ENCODE assay signal across 22 cellular contexts in the genomic region with DNA sequence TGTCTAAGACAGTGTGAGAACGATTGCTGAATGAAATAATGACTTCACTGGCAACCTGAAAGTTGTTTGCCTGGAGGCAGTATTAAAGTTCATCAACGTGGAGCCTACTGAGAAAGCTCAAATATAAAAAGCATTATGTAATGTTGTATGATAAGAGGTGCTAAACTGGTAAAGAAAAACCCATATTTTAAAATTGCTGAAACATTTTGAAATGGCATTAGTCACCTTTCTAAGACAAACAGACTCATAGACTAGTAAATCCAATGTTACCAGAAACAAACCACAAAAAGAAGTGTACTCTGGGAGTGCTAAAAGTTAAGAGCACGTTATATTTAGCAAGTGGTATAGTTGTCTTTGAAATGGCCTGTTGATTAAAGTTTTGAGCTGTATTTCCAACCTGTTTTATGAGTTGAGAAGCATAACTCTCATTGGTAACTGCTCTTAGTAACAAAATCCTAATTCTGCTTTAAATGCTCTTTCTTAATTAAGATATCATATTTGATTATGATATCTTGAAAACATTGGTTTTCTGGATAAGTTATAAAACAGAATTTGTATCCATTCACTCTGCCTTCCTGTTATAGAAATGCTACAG.
A peak's percentile ranks its signal among the peaks of the same experiment; 100 is the strongest.
DNase-seq lines count a peak whose midpoint lies in the region; ATAC-seq and TF ChIP-seq lines count a peak whose summit lies in the region.
"Had no signal": no experiment of that assay in that cellular context is flagged by ENCODE, and none has a peak within 500 bp of the region (broad histone marks: within the 10 kb centered on the region; RNA-seq: fewer than 3 reads in every experiment).

No MANE protein-coding gene starts in this region.

- ATAC-seq in GM21737 (IDR thresholded peaks at IDR 0.05; ENCODE audit: unreplicated experiment) (no peak), HG02884 (IDR thresholded peaks at IDR 0.05; ENCODE audit: unreplicated experiment) (no peak)
- ATAC-seq: GM12878, HCT116, heart right ventricle, left cardiac atrium had no signal

- no peaks in the 10 kb centered on the region for H3K9me3 ChIP-seq in ascending aorta
- H3K9me3 ChIP-seq in colonic mucosa, result no peaks in the 10 kb centered on the region
- H3K9me3 ChIP-seq: heart right ventricle, Peyer's patch had no signal

- H3K27me3 ChIP-seq in ascending aorta (no peaks in the 10 kb centered on the region), colonic mucosa (no peaks in the 10 kb centered on the region)
- H3K27me3 ChIP-seq: cardiac muscle cell, heart right ventricle, Peyer's patch had no signal

- H3K4me3 ChIP-seq in ascending aorta, result no peak overlapping the region
- H3K4me3 ChIP-seq in colonic mucosa, result no peak overlapping the region
- H3K4me3 ChIP-seq: cardiac muscle cell, GM12878, heart right ventricle, Peyer's patch had no signal

- no peaks in the 10 kb centered on the region for H3K4me1 ChIP-seq in ascending aorta
- H3K4me1 ChIP-seq in colonic mucosa, result no peaks in the 10 kb centered on the region
- H3K4me1 ChIP-seq: heart right ventricle, parathyroid adenoma, Peyer's patch had no signal

- H3K27ac ChIP-seq in epithelial cell of prostate (peak overlapping the region; percentile 29), ascending aorta (no peak overlapping the region), colonic mucosa (no peak overlapping the region)
- H3K27ac ChIP-seq: C4-2B, cardiac muscle cell, heart right ventricle, HL-60, parathyroid adenoma, Peyer's patch had no signal

- DNase-seq in ELR (ENCODE audit: low read depth) (peak; percentile 53), NCI-H226 (peak; percentile 84), epithelial cell of prostate (ENCODE audit: low read depth, low spot score) (peak; percentile 68), renal cortical epithelial cell (ENCODE audit: low read depth) (peak; percentile 72), ascending aorta (ENCODE audit: low spot score in 2 of 2) (no peak), colonic mucosa (no peak)
- DNase-seq: activated CD8-positive, alpha-beta memory T cell treated with anti-CD3 and anti-CD28 coated beads, Interleukin-2, amount 50 U/mL, for 4 hours; activated naive CD4-positive, alpha-beta T cell; DND-41; heart right ventricle; left cardiac atrium; NCI-H2081 treated with DMSO at 0.1 percent for 48 hours; NCI-H748 treated with DMSO at 0.1 percent for 48 hours; Peyer's patch had no signal

- TF ChIP-seq CTCF in ascending aorta (IDR thresholded peaks at IDR 0.05), result no peak
- no peak for TF ChIP-seq CTCF in colonic mucosa (IDR thresholded peaks at IDR 0.05)

- no peak overlapping the region for H3K9ac ChIP-seq in colonic mucosa (ENCODE audit: low read depth in 2 of 2, low read length in 2 of 2)
- H3K9ac ChIP-seq: parathyroid adenoma had no signal

- intact Hi-C loops in ascending aorta (cut with DNase I), result no loop called here
- intact Hi-C loops in colonic mucosa (cut with DNase I), result no loop called here

- H3K36me3 ChIP-seq in ascending aorta (no peaks in the 10 kb centered on the region), colonic mucosa (no peaks in the 10 kb centered on the region)
- H3K36me3 ChIP-seq: cardiac muscle cell had no signal

Comparison
In these comparisons a context has a peak if more than half of its experiments do, and no peak if none do; other contexts are left out.
1. DNase-seq: peak in ELR (single experiment), NCI-H226 (single experiment), epithelial cell of prostate (single experiment) and renal cortical epithelial cell (single experiment); none in ascending aorta (0 of 2) and colonic mucosa (single experiment).